Comparison of ENCODE assay signal across 25 cellular contexts in the genomic region with DNA sequence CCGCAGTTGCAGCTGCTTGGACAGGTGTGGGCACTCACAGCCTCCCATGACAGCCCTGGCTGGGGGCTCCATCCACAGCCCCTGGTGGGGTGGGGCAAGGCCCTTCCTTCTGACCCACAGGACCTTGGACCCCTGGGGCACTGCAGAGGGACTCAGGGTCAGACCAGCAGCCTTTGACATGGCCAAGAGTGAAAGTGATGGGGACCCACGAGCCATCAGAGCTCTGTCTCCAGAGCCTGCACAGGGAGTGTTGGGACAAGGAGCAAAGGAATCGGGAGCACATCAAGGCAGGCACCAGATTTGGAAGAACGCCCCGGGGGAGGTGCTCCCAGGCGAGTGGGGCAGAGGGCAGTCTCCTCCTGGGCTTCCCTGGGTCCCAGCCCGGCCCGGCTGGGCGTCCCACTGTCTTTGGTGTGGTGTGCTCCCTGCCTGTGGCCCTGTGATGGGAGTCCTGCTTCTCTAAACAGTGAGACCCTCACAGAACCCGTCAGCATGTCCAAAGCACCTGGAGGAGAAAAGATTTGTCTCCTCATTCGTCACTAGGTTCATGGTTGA.
"Had no signal": no experiment of that assay in that cellular context is flagged by ENCODE, and none has a peak within 500 bp of the region (broad histone marks: within the 10 kb centered on the region; RNA-seq: fewer than 3 reads in every experiment).

No MANE protein-coding gene starts in this region.

- H3K36me3 ChIP-seq: heart left ventricle, left ventricle myocardium inferior, pancreas, right lobe of liver, transverse colon, upper lobe of left lung had no signal

- H3K4me3 ChIP-seq: heart left ventricle, left ventricle myocardium inferior, mucosa of descending colon, pancreas, psoas muscle, right lobe of liver, skin epidermis, transverse colon, upper lobe of left lung had no signal

- H3K4me1 ChIP-seq: pancreas, psoas muscle had no signal

- H3K9me3 ChIP-seq: heart left ventricle, left ventricle myocardium inferior, mucosa of descending colon, pancreas, psoas muscle, right lobe of liver, transverse colon, upper lobe of left lung had no signal

- ATAC-seq: heart left ventricle; mucosa of descending colon; naive thymus-derived CD4-positive, alpha-beta T cell; natural killer cell treated with Interleukin-12 subunit alpha and Interleukin-12 subunit beta and Interleukin-15 and Interleukin-18, amount 100 ng/mL, for 72 hours; pancreas; psoas muscle; right lobe of liver; stimulated activated memory B cell treated with anti-CD40 and anti-IgM and Interleukin-4, amounts not matched to agents 10 μg/mL and 1 μg/mL and 100 μg/mL, for 72 hours; stimulated activated naive CD8-positive, alpha-beta T cell treated with anti-CD3 and anti-CD28 coated beads, Interleukin-15, amount 100 ng/mL, for 72 hours had no signal

- DNase-seq: glutamatergic neuron; heart left ventricle; hypothalamus; immature natural killer cell; kidney; left ventricle myocardium inferior; midbrain; mucosa of descending colon; naive thymus-derived CD4-positive, alpha-beta T cell; nucleus accumbens; pancreas; psoas muscle; right lobe of liver; stimulated activated CD4-positive, alpha-beta T cell treated with anti-CD3 and anti-CD28 coated beads, Interleukin-12 subunit alpha, Interleukin-12 subunit beta, amount 100 ng/mL, for 4 hours; stimulated activated CD4-positive, alpha-beta T cell treated with anti-CD3 and anti-CD28 coated beads, Interleukin-15, amount 100 ng/mL, for 24 hours; stimulated activated CD4-positive, alpha-beta T cell treated with anti-CD3 and anti-CD28 coated beads, Interleukin-2, amount 100 ng/mL, for 24 hours; stimulated activated CD4-positive, alpha-beta T cell treated with anti-CD3 and anti-CD28 coated beads, Interleukin-4, amount 100 ng/mL, for 24 hours; stimulated activated naive CD4-positive, alpha-beta T cell treated with Interleukin-2 at 50 U/mL for 16 hours; stimulated activated naive CD8-positive, alpha-beta T cell treated with anti-CD3 and anti-CD28 coated beads, Interleukin-15, amount 100 ng/mL, for 72 hours; substantia nigra; transverse colon; upper lobe of left lung had no signal

- H3K27me3 ChIP-seq: heart left ventricle, pancreas, right lobe of liver, transverse colon, upper lobe of left lung had no signal

- H3K27ac ChIP-seq: heart left ventricle, left ventricle myocardium inferior, pancreas, psoas muscle, right lobe of liver, skin epidermis, transverse colon, upper lobe of left lung had no signal
